Comparison of ENCODE assay signal across 14 cellular contexts in genomic region chr6:106450645-106451044, GRCh38.
"Had no signal": no experiment of that assay in that cellular context is flagged by ENCODE, and none has a peak within 500 bp of the region (broad histone marks: within the 10 kb centered on the region; RNA-seq: fewer than 3 reads in every experiment).

No MANE protein-coding gene starts in this region.

- H3K27ac Mint-ChIP-seq: activated CD4-positive, alpha-beta memory T cell treated with anti-CD3 and anti-CD28 coated beads for 36 hours; activated naive CD8-positive, alpha-beta T cell treated with anti-CD3 and anti-CD28 coated beads for 36 hours; stimulated activated naive CD8-positive, alpha-beta T cell treated with anti-CD3 and anti-CD28 coated beads, Interleukin-15, amount 100 ng/mL, for 72 hours; T-helper 1 cell treated with Interleukin-12 subunit alpha and Interleukin-12 subunit beta and Interleukin-4 antibody, amounts not matched to agents 30 μg/mL and 1 μg/mL, for 36 hours had no signal

- H3K27ac ChIP-seq: esophagus muscularis mucosa, uterus had no signal

- H3K36me3 ChIP-seq: esophagus muscularis mucosa, heart right ventricle, uterus had no signal

- DNase-seq: activated CD4-positive, alpha-beta memory T cell treated with anti-CD3 and anti-CD28 coated beads for 36 hours; activated gamma-delta T cell treated with Interleukin-2 at 50 U/mL for 16 hours; activated naive CD8-positive, alpha-beta T cell treated with anti-CD3 and anti-CD28 coated beads for 36 hours; activated T-cell treated with anti-CD3 and anti-CD28 coated beads, Interleukin-2, amount 50 U/mL, for 48 hours; anterior cingulate cortex; heart right ventricle; kidney; left ventricle myocardium superior; retina; stimulated activated CD4-positive, alpha-beta T cell treated with anti-CD3 and anti-CD28 coated beads, Interleukin-4, amount 100 ng/mL, for 4 hours; stimulated activated naive CD8-positive, alpha-beta T cell treated with anti-CD3 and anti-CD28 coated beads, Interleukin-15, amount 100 ng/mL, for 72 hours; uterus had no signal

- H3K4me3 ChIP-seq: esophagus muscularis mucosa, heart right ventricle, uterus had no signal

- H3K4me3 Mint-ChIP-seq: activated CD4-positive, alpha-beta memory T cell treated with anti-CD3 and anti-CD28 coated beads for 36 hours; activated naive CD8-positive, alpha-beta T cell treated with anti-CD3 and anti-CD28 coated beads for 36 hours; stimulated activated naive CD8-positive, alpha-beta T cell treated with anti-CD3 and anti-CD28 coated beads, Interleukin-15, amount 100 ng/mL, for 72 hours; T-helper 1 cell treated with Interleukin-12 subunit alpha and Interleukin-12 subunit beta and Interleukin-4 antibody, amounts not matched to agents 30 μg/mL and 1 μg/mL, for 36 hours had no signal

- ATAC-seq: heart right ventricle; left ventricle myocardium superior; stimulated activated naive CD8-positive, alpha-beta T cell treated with anti-CD3 and anti-CD28 coated beads, Interleukin-15, amount 100 ng/mL, for 72 hours had no signal

- H3K27me3 ChIP-seq: uterus had no signal

- H3K9me3 ChIP-seq: esophagus muscularis mucosa, heart right ventricle, uterus had no signal

- H3K9me3 Mint-ChIP-seq: activated CD4-positive, alpha-beta memory T cell treated with anti-CD3 and anti-CD28 coated beads for 36 hours; activated naive CD8-positive, alpha-beta T cell treated with anti-CD3 and anti-CD28 coated beads for 36 hours; stimulated activated naive CD8-positive, alpha-beta T cell treated with anti-CD3 and anti-CD28 coated beads, Interleukin-15, amount 100 ng/mL, for 72 hours; T-helper 1 cell treated with Interleukin-12 subunit alpha and Interleukin-12 subunit beta and Interleukin-4 antibody, amounts not matched to agents 30 μg/mL and 1 μg/mL, for 36 hours had no signal

- H3K4me1 ChIP-seq: esophagus muscularis mucosa, uterus had no signal

- H3K27me3 Mint-ChIP-seq: activated CD4-positive, alpha-beta memory T cell treated with anti-CD3 and anti-CD28 coated beads for 36 hours; activated naive CD8-positive, alpha-beta T cell treated with anti-CD3 and anti-CD28 coated beads for 36 hours; stimulated activated naive CD8-positive, alpha-beta T cell treated with anti-CD3 and anti-CD28 coated beads, Interleukin-15, amount 100 ng/mL, for 72 hours had no signal

- H3K36me3 Mint-ChIP-seq: activated CD4-positive, alpha-beta memory T cell treated with anti-CD3 and anti-CD28 coated beads for 36 hours; activated naive CD8-positive, alpha-beta T cell treated with anti-CD3 and anti-CD28 coated beads for 36 hours had no signal
